1 cellular context compared by ENCODE assay signal in genomic region chr17:68832140-68832871, GRCh38.
TF ChIP-seq lines count a peak whose summit lies in the region.

No MANE protein-coding gene starts in this region.

TF ChIP-seq in GM23338, 12 proteins besides CTCF, POLR2A, EP300 and RAD21 (continued from another document):
- no peak for TF ChIP-seq REST (IDR thresholded peaks at IDR 0.05; ENCODE audit: unreplicated experiment)
- no peak for TF ChIP-seq EZH2 (IDR thresholded peaks at IDR 0.05; ENCODE audit: low read depth, unreplicated experiment)
- no peak for TF ChIP-seq EZH2phosphoT487 (IDR thresholded peaks at IDR 0.05; ENCODE audit: unreplicated experiment)
- TF ChIP-seq JUNB (IDR thresholded peaks at IDR 0.05; ENCODE audit: unreplicated experiment): no peak
- TF ChIP-seq ETS1 (IDR thresholded peaks at IDR 0.05): no peak
- TF ChIP-seq ZNF331 (CRISPR knock-in tag; IDR thresholded peaks at IDR 0.05; ENCODE audit: low read depth): no peak
- no peak for TF ChIP-seq ZNF114 (CRISPR knock-in tag; IDR thresholded peaks at IDR 0.05)
- no peak for TF ChIP-seq NANOG (IDR thresholded peaks at IDR 0.05; ENCODE audit: borderline replicate concordance)
- TF ChIP-seq CREB1 (CRISPR knock-in tag; IDR thresholded peaks at IDR 0.05; ENCODE audit: low read depth): no peak
- TF ChIP-seq ZNF462 (CRISPR knock-in tag; IDR thresholded peaks at IDR 0.05): no peak
